ENCODE assay signal across 11 cellular contexts in genomic region chr2:128469203-128469602, GRCh38.
DNase-seq lines count a peak whose midpoint lies in the region; ATAC-seq and TF ChIP-seq lines count a peak whose summit lies in the region.
"Had no signal": no experiment of that assay in that cellular context is flagged by ENCODE, and none has a peak within 500 bp of the region (broad histone marks: within the 10 kb centered on the region; RNA-seq: fewer than 3 reads in every experiment).

No MANE protein-coding gene starts in this region.

- H3K27me3 ChIP-seq in DOHH2 (ENCODE audit: control insufficient read depth, low read length) = no peaks in the 10 kb centered on the region
- peaks cover 5% of the 10 kb centered on the region; the same call in 1 of the 2 replicates for H3K27me3 ChIP-seq in IMR-90 (ENCODE audit: control insufficient read depth, insufficient read depth, low read length)
- no peaks in the 10 kb centered on the region for H3K27me3 ChIP-seq in neural cell (ENCODE audit: insufficient read depth, low read depth, low read length)
- no peaks in the 10 kb centered on the region for H3K27me3 ChIP-seq in CD8-positive, alpha-beta memory T cell (ENCODE audit: insufficient read depth, low read length, poor library complexity, severe bottlenecking)
- peaks cover 0 to 13% (median 0%) of the 10 kb centered on the region in 3 donors for H3K27me3 ChIP-seq in stomach

- no peak overlapping the region for H3K4me3 ChIP-seq in DOHH2 (ENCODE audit: low read length)
- no peak overlapping the region for H3K4me3 ChIP-seq in IMR-90 (ENCODE audit: insufficient read depth, low read depth, low read length)
- no peak overlapping the region for H3K4me3 ChIP-seq in neural cell (ENCODE audit: low read length)
- H3K4me3 ChIP-seq in CD8-positive, alpha-beta memory T cell (ENCODE audit: low read length) = no peak overlapping the region
- no peak overlapping the region for H3K4me3 ChIP-seq in stomach

- peak; percentile 48 for TF ChIP-seq RAD21 in IMR-90 (IDR thresholded peaks at IDR 0.05; ENCODE audit: low read length)
- TF ChIP-seq RAD21 in neural cell (conservative IDR thresholded peaks at IDR 0.05) = peak; percentile 45

- H4K8ac ChIP-seq in IMR-90 (ENCODE audit: low read depth in 2 of 2, low read length in 2 of 2) = no peak overlapping the region

- peaks cover 5% of the 10 kb centered on the region for H3K4me1 Mint-ChIP-seq in chondrocyte (ENCODE audit: low read depth)
- peaks cover 2 to 4% (median 4%) of the 10 kb centered on the region in 3 donors for H3K4me1 Mint-ChIP-seq in CD8-positive, alpha-beta memory T cell

- no peaks in the 10 kb centered on the region for H3K79me2 ChIP-seq in DOHH2 (ENCODE audit: control insufficient read depth, low read length)
- H3K79me2 ChIP-seq in neural cell (replicated peaks; ENCODE audit: insufficient read depth, low read length) = no peaks in the 10 kb centered on the region

- intact Hi-C loops in IMR-90 (cut with micrococcal nuclease) (no loop called here), stomach (cut with DNase I; ENCODE audit: low total_unique reads) (no loop called here)

- dilution Hi-C loops in IMR-90 (cut with HindIII; ENCODE audit: low sequenced_read_pairs, unreplicated experiment) = no loop called here

- H3K36me3 ChIP-seq in DOHH2 (ENCODE audit: control insufficient read depth, low read length) = no peaks in the 10 kb centered on the region
- H3K36me3 ChIP-seq in IMR-90 (ENCODE audit: control insufficient read depth, insufficient read depth, low read length) = no peaks in the 10 kb centered on the region
- H3K36me3 ChIP-seq in neural cell (ENCODE audit: insufficient read depth, low read length) = no peaks in the 10 kb centered on the region
- no peaks in the 10 kb centered on the region for H3K36me3 ChIP-seq in CD8-positive, alpha-beta memory T cell (ENCODE audit: insufficient read depth, low read length)
- H3K36me3 ChIP-seq in stomach = no peaks in the 10 kb centered on the region

- no peaks in the 10 kb centered on the region for H4K20me1 ChIP-seq in DOHH2 (ENCODE audit: control insufficient read depth, insufficient read depth, low read depth, low read length)
- no peaks in the 10 kb centered on the region for H4K20me1 ChIP-seq in IMR-90 (ENCODE audit: insufficient read depth, low read length)
- H4K20me1 ChIP-seq in neural cell (ENCODE audit: insufficient read depth) = no peaks in the 10 kb centered on the region

- H3F3A ChIP-seq in DOHH2 (ENCODE audit: control insufficient read depth, insufficient read depth) = no peaks in the 10 kb centered on the region
- H3F3A ChIP-seq in neural cell (ENCODE audit: insufficient read depth, low read length, poor library complexity, severe bottlenecking) = no peaks in the 10 kb centered on the region

- no peak overlapping the region for H2AK9ac ChIP-seq in IMR-90 (replicated peaks; ENCODE audit: low read depth, low read length, poor library complexity)

- POLR2A ChIA-PET in IMR-90 (lab: Charles Lee; ENCODE audit: unreplicated experiment) = no interaction called here
- POLR2A ChIA-PET in CD8-positive, alpha-beta memory T cell (lab: Charles Lee) = no interaction called here

- no peak overlapping the region for H3K4me3 Mint-ChIP-seq in chondrocyte (ENCODE audit: unreplicated experiment)
- H3K4me3 Mint-ChIP-seq in CD8-positive, alpha-beta memory T cell = no peak overlapping the region
- H3K4me3 Mint-ChIP-seq: activated naive CD4-positive, alpha-beta T cell treated with anti-CD3 and anti-CD28 coated beads for 36 hours; memory B cell had no signal

- H3K27ac Mint-ChIP-seq in chondrocyte (ENCODE audit: unreplicated experiment) = no peak overlapping the region
- H3K27ac Mint-ChIP-seq in CD8-positive, alpha-beta memory T cell = no peak overlapping the region
- H3K27ac Mint-ChIP-seq: activated naive CD4-positive, alpha-beta T cell treated with anti-CD3 and anti-CD28 coated beads for 36 hours; memory B cell had no signal

- no peaks in the 10 kb centered on the region for H3K79me1 ChIP-seq in IMR-90 (ENCODE audit: low read depth in 1 of 2, low read length in 2 of 2)

- no peak overlapping the region for H2BK20ac ChIP-seq in IMR-90 (ENCODE audit: low read depth, low read length)

- H4K5ac ChIP-seq in IMR-90 (ENCODE audit: low read depth, low read length) = no peak overlapping the region

- no peaks in the 10 kb centered on the region for H3K9me2 ChIP-seq in DOHH2 (replicated peaks; ENCODE audit: control insufficient read depth, low read length)
- no peaks in the 10 kb centered on the region for H3K9me2 ChIP-seq in neural cell (ENCODE audit: insufficient read depth, low read length)

- no peak overlapping the region for H2BK5ac ChIP-seq in IMR-90 (ENCODE audit: low read depth, low read length, poor library complexity, severe bottlenecking)

- H2BK15ac ChIP-seq in IMR-90 (ENCODE audit: low read depth, low read length) = no peak overlapping the region

- H3K27me3 Mint-ChIP-seq in chondrocyte (ENCODE audit: low read depth) = no peaks in the 10 kb centered on the region
- peaks cover 10 to 11% of the 10 kb centered on the region in 2 donors for H3K27me3 Mint-ChIP-seq in CD8-positive, alpha-beta memory T cell

- CTCF ChIA-PET in IMR-90 (lab: Yijun Ruan, JAX) = no interaction called here
- CTCF ChIA-PET in CD8-positive, alpha-beta memory T cell (lab: Charles Lee) = interaction anchor here (1.1 kb wide), 1 partner anchor 16 kb away, joined by 3 read pairs; no protein-coding TSS in a partner anchor

- H3K23ac ChIP-seq in IMR-90 (ENCODE audit: low read depth, low read length) = no peak overlapping the region

- no peak overlapping the region for H3K18ac ChIP-seq in IMR-90 (ENCODE audit: low read depth, low read length)

- no peak overlapping the region for H3K56ac ChIP-seq in IMR-90 (ENCODE audit: extremely low read depth, insufficient read depth, low read length)

- no peak overlapping the region for H2BK120ac ChIP-seq in IMR-90 (ENCODE audit: low read depth, low read length)

- no CpG with 5 or more reads among the region's 1 CpG for WGBS in IMR-90 (ENCODE audit: extremely low coverage in 2 of 2, insufficient read length in 1 of 2), 2 experiments
- WGBS in stomach, 5 donors = 89 to 100% (median 94%) methylated on average over 1 of the region's 1 CpG

- ATAC-seq in IMR-90 (ENCODE audit: low read depth) = no peak
- ATAC-seq in GM21576 (IDR thresholded peaks at IDR 0.05; ENCODE audit: unreplicated experiment) = no peak

- TF ChIP-seq EP300 in neural cell (conservative IDR thresholded peaks at IDR 0.05; ENCODE audit: poor library complexity, severe bottlenecking) (no peak), stomach (IDR thresholded peaks at IDR 0.05) (no peak)

- H3K4me2 ChIP-seq in DOHH2 (ENCODE audit: low read length) (no peak overlapping the region), IMR-90 (ENCODE audit: low read depth, low read length) (no peak overlapping the region), neural cell (ENCODE audit: low read length) (no peak overlapping the region)

- no peak overlapping the region for H4K91ac ChIP-seq in IMR-90 (ENCODE audit: insufficient read depth, low read depth, low read length)

- H3K27ac ChIP-seq in DOHH2 (ENCODE audit: low read depth, low read length) = no peak overlapping the region
- H3K27ac ChIP-seq in IMR-90 (ENCODE audit: insufficient read depth, low read length) = no peak overlapping the region
- no peak overlapping the region for H3K27ac ChIP-seq in neural cell (ENCODE audit: low read length)
- H3K27ac ChIP-seq in CD8-positive, alpha-beta memory T cell (ENCODE audit: low read depth, low read length) = no peak overlapping the region
- H3K27ac ChIP-seq in stomach = no peak overlapping the region

- peaks cover 25% of the 10 kb centered on the region for H3K9me3 Mint-ChIP-seq in chondrocyte (ENCODE audit: low read depth)
- peaks cover 11 to 33% (median 30%) of the 10 kb centered on the region in 5 donors for H3K9me3 Mint-ChIP-seq in CD8-positive, alpha-beta memory T cell

- no TSS peak for BruUV-seq in IMR-90 (replicated peaks; lab: Mats Ljungman, UMichigan)

- H3K36me3 Mint-ChIP-seq in chondrocyte (ENCODE audit: low read depth) = peaks cover 7% of the 10 kb centered on the region
- peaks cover 0 to 8% (median 2%) of the 10 kb centered on the region in 3 donors for H3K36me3 Mint-ChIP-seq in CD8-positive, alpha-beta memory T cell

- in situ Hi-C loops in IMR-90 (cut with MboI; ENCODE audit: low sequenced_read_pairs) = no loop called here

- H3K4me1 ChIP-seq in DOHH2 (ENCODE audit: control insufficient read depth, low read length) = peaks cover 9% of the 10 kb centered on the region
- H3K4me1 ChIP-seq in IMR-90 (ENCODE audit: control insufficient read depth, insufficient read depth, low read length) = peaks cover 6% of the 10 kb centered on the region; the same call in 1 of the 2 replicates
- no peaks in the 10 kb centered on the region for H3K4me1 ChIP-seq in CD8-positive, alpha-beta memory T cell (ENCODE audit: insufficient read depth, low read length)
- peaks cover 0 to 19% (median 0%) of the 10 kb centered on the region in 4 donors for H3K4me1 ChIP-seq in stomach

- no peak overlapping the region for H3K14ac ChIP-seq in IMR-90 (replicated peaks; ENCODE audit: low read depth, low read length)

- peak; percentile 67 for TF ChIP-seq CTCF in DOHH2 (IDR thresholded peaks at IDR 0.05; ENCODE audit: low read depth, low read length, poor library complexity, severe bottlenecking)
- peak; percentile 31; the same call in 1 of the 2 replicates for TF ChIP-seq CTCF in IMR-90 (conservative IDR thresholded peaks at IDR 0.05; ENCODE audit: low read depth, low read length)
- peak; percentile 61 for TF ChIP-seq CTCF in chondrocyte (IDR thresholded peaks at IDR 0.05)
- peak; percentile 48 for TF ChIP-seq CTCF in neural cell (IDR thresholded peaks at IDR 0.05; ENCODE audit: poor library complexity, severe bottlenecking)
- TF ChIP-seq CTCF in stomach (IDR thresholded peaks at IDR 0.05) = no peak

- H3K9me3 ChIP-seq in DOHH2 (ENCODE audit: control insufficient read depth, insufficient read depth, low read length) = peaks cover 46% of the 10 kb centered on the region
- peaks cover 36% of the 10 kb centered on the region for H3K9me3 ChIP-seq in IMR-90 (ENCODE audit: control insufficient read depth, insufficient read depth, low read length)
- peaks cover 15% of the 10 kb centered on the region for H3K9me3 ChIP-seq in neural cell (ENCODE audit: low read length)
- H3K9me3 ChIP-seq in CD8-positive, alpha-beta memory T cell (ENCODE audit: low read length) = no peaks in the 10 kb centered on the region
- peaks cover 14 to 44% (median 31%) of the 10 kb centered on the region in 4 donors for H3K9me3 ChIP-seq in stomach

- no peak overlapping the region for H2AK5ac ChIP-seq in IMR-90 (ENCODE audit: low read depth, low read length)

- DNase-seq in IMR-90 (no peak), chondrocyte (ENCODE audit: low spot score) (no peak), NCI-H2081 treated with DMSO at 0.1 percent for 48 hours (lab: John Stamatoyannopoulos, UW) (no peak), stomach (no peak)
- no peak for DNase-seq in CD8-positive, alpha-beta memory T cell
- DNase-seq: activated naive CD4-positive, alpha-beta T cell treated with anti-CD3 and anti-CD28 coated beads for 36 hours; stimulated activated CD4-positive, alpha-beta T cell treated with anti-CD3 and anti-CD28 coated beads, Interleukin-12 subunit alpha, Interleukin-12 subunit beta, amount 100 ng/mL, for 4 hours had no signal

- peaks cover 8% of the 10 kb centered on the region; the same call in 1 of the 2 replicates for H3K9me1 ChIP-seq in IMR-90 (ENCODE audit: insufficient read depth, low read length)

- H2AFZ ChIP-seq in IMR-90 (replicated peaks; ENCODE audit: low read length, poor library complexity) (no peak overlapping the region), neural cell (ENCODE audit: low read depth, low read length) (no peak overlapping the region)

- H3K9ac ChIP-seq in IMR-90 (ENCODE audit: low read depth, low read length) (no peak overlapping the region), neural cell (ENCODE audit: low read length) (no peak overlapping the region)

- no peak overlapping the region for H3K4ac ChIP-seq in IMR-90 (ENCODE audit: low read depth, low read length)

- TF ChIP-seq POLR2A in IMR-90 (IDR thresholded peaks at IDR 0.05; ENCODE audit: low read depth, low read length) (no peak), stomach (IDR thresholded peaks at IDR 0.05) (no peak)

Comparison
In these comparisons a context has a peak if more than half of its experiments do, and no peak if none do; other contexts are left out.
1. CTCF ChIP-seq: peak in DOHH2 (single experiment), IMR-90 (single experiment), chondrocyte (single experiment) and neural cell (single experiment); none in stomach (0 of 7).